ENCODE assay signal across 8 cellular contexts in the genomic region with DNA sequence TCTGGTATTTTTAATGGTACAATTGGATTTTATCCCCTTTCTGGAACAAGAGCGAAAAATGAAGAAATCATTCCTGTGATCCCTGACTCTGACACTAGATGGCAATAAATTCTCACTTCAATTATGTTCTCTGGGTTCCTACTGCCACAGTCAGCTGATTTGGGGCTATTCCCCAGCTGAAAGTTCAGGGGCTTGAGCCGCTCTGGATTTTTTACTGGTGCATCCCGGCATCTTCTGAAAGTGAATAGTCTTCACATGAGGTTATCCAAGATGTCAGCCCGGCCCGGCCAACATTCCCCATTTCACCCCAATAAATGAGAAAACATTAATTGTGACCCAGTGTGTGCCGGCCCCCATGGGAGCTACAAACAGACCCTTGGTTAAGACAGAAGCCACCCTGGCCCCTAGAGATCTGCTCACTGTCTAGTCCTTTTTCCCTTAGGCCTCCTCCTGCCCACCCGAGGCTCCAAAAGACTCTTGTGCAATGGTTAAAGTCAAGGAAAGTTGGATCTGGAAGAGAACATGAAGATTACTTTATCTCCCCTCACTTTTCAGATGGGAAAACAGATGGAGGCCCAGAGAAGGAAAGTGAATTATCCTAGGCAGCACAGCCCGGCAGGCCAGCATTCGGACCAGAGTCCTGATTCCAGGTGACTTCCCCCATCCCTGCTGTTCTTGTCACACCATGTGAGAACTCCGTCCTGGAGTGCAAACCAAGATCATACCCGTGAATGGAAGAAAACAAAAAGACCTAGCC. TPM values are rescaled to one million over a fixed set of nuclear protein-coding genes. Genes with fewer than 3 reads are reported as not detected.
DNase-seq lines count a peak whose midpoint lies in the region; ATAC-seq, FAIRE-seq and TF ChIP-seq lines count a peak whose summit lies in the region.

No MANE protein-coding gene starts in this region.

- TF ChIP-seq EP300 in sigmoid colon (IDR thresholded peaks at IDR 0.05), result no peak

- intact Hi-C loops in adrenal gland (cut with DNase I), result loop anchor here (5.0 kb wide), 2 partner anchors 55 to 125 kb away; no protein-coding TSS in a partner anchor
- intact Hi-C loops in left ventricle myocardium superior (cut with micrococcal nuclease), result loop anchor here (5.0 to 10.0 kb wide), 2 partner anchors 55 to 812 kb away; no protein-coding TSS in a partner anchor
- intact Hi-C loops in sigmoid colon (cut with DNase I), result loop anchor here (1.0 to 5.0 kb wide), 3 partner anchors 20 to 120 kb away; no protein-coding TSS in a partner anchor

- no peak overlapping the region for H3K4me3 ChIP-seq in HEK293 (ENCODE audit: low read depth, low read length)
- H3K4me3 ChIP-seq in adrenal gland, result no peak overlapping the region
- no peak overlapping the region for H3K4me3 ChIP-seq in sigmoid colon

- H3K27ac ChIP-seq in HEK293 (ENCODE audit: extremely low read depth, low read depth, low read length), result no peak overlapping the region
- H3K27ac ChIP-seq in adrenal gland, result no peak overlapping the region
- no peak overlapping the region for H3K27ac ChIP-seq in sigmoid colon

- TF ChIP-seq CTCF in D721Med (IDR thresholded peaks at IDR 0.05; ENCODE audit: insufficient read depth, missing control alignments) (peak; percentile 80), HEK293 (tag by site-specific recombination; IDR thresholded peaks at IDR 0.05) (peak; percentile 19; the same call in 1 of the 2 replicates), adrenal gland (IDR thresholded peaks at IDR 0.05) (peak; percentile 55 to 90 (median 83)), sigmoid colon (IDR thresholded peaks at IDR 0.05) (peak; percentile 41 to 80 (median 67))

- TF ChIP-seq POLR2A in adrenal gland (IDR thresholded peaks at IDR 0.05) (no peak), sigmoid colon (IDR thresholded peaks at IDR 0.05) (no peak)

- FAIRE-seq in D721Med (lab: Jason Lieb, UNC), result no peak

- WGBS in adrenal gland, 4 donors, result 50 to 57% (median 53%) methylated on average over 11 of the region's 11 CpGs
- 54 to 58% methylated on average over 11 of the region's 11 CpGs for WGBS in sigmoid colon, 2 donors

- peak; percentile 59 for DNase-seq in D721Med (ENCODE audit: insufficient read length, low spot score)
- DNase-seq in NCI-H748 (lab: John Stamatoyannopoulos, UW; ENCODE audit: unreplicated experiment), result peak; percentile 73
- DNase-seq in adrenal gland, result peak in 4 of 7 donors; percentile 29 to 58 (median 43)
- DNase-seq in left ventricle myocardium superior, result no peak
- no peak for DNase-seq in sigmoid colon
- no peak for DNase-seq in UCSD-AML1 (lab: John Stamatoyannopoulos, UW; ENCODE audit: unreplicated experiment)

- CTCF ChIA-PET in HEK293 (lab: Yijun Ruan, JAX), result interaction anchor here (0.5 to 6.8 kb wide), 29 partner anchors 10 to 1407 kb away, joined by 3 to 158 read pairs (median 4); a partner anchor contains a TSS

- H3K36me3 ChIP-seq in HEK293 (ENCODE audit: control insufficient read depth in 2 of 2, insufficient read depth in 1 of 2, low read length in 2 of 2), result no peaks in the 10 kb centered on the region
- H3K36me3 ChIP-seq in adrenal gland (replicated peaks in 1 of 2), result no peaks in the 10 kb centered on the region
- no peaks in the 10 kb centered on the region for H3K36me3 ChIP-seq in sigmoid colon

- POLR2A ChIA-PET in HEK293 (lab: Yijun Ruan, JAX), result interaction anchor here (1.2 kb wide), 1 partner anchor 56 kb away, joined by 4 read pairs; no protein-coding TSS in a partner anchor

- ATAC-seq in left ventricle myocardium superior, result peak; percentile 55
- ATAC-seq in HG03108 (IDR thresholded peaks at IDR 0.05; ENCODE audit: unreplicated experiment), result no peak

- H3K4me1 ChIP-seq in HEK293 (ENCODE audit: control insufficient read depth, insufficient read depth, low read length), result no peaks in the 10 kb centered on the region
- peaks cover 0 to 8% of the 10 kb centered on the region in 2 donors for H3K4me1 ChIP-seq in adrenal gland (replicated peaks in 1 of 2)
- peaks cover 0 to 9% (median 2%) of the 10 kb centered on the region in 4 donors for H3K4me1 ChIP-seq in sigmoid colon

- no peaks in the 10 kb centered on the region for H3K27me3 ChIP-seq in adrenal gland
- H3K27me3 ChIP-seq in sigmoid colon, result no peaks in the 10 kb centered on the region

- H3K9me3 ChIP-seq in HEK293 (ENCODE audit: control insufficient read depth, insufficient read depth, low read depth, low read length) (no peaks in the 10 kb centered on the region), adrenal gland (replicated peaks in 1 of 3) (no peaks in the 10 kb centered on the region), sigmoid colon (no peaks in the 10 kb centered on the region)

TF ChIP-seq in HEK293, 187 proteins besides CTCF, POLR2A, EP300 and RAD21:
- TF ChIP-seq ZNF138 (tag by site-specific recombination; IDR thresholded peaks at IDR 0.05; ENCODE audit: borderline replicate concordance) (no peak), ZNF707 (tag by site-specific recombination; IDR thresholded peaks at IDR 0.05) (no peak), ZNF2 (tag by site-specific recombination; IDR thresholded peaks at IDR 0.05) (no peak), ZBTB8A (tag by site-specific recombination; IDR thresholded peaks at IDR 0.05) (no peak), BCL11B (tag by site-specific recombination; IDR thresholded peaks at IDR 0.05; ENCODE audit: low read depth) (no peak), ZNF830 (tag by site-specific recombination; IDR thresholded peaks at IDR 0.05; ENCODE audit: low read depth) (no peak), GLI4 (tag by site-specific recombination; IDR thresholded peaks at IDR 0.05) (no peak), ZBTB17 (tag by site-specific recombination; IDR thresholded peaks at IDR 0.05) (peak; percentile 70), ZNF654 (tag by site-specific recombination; IDR thresholded peaks at IDR 0.05; ENCODE audit: low read depth) (peak; percentile 93), KLF10 (tag by site-specific recombination; IDR thresholded peaks at IDR 0.05) (0 out of 2 replicates have a peak, but pooled peaks have one; percentile 28)
- TF ChIP-seq, protein P1, sequence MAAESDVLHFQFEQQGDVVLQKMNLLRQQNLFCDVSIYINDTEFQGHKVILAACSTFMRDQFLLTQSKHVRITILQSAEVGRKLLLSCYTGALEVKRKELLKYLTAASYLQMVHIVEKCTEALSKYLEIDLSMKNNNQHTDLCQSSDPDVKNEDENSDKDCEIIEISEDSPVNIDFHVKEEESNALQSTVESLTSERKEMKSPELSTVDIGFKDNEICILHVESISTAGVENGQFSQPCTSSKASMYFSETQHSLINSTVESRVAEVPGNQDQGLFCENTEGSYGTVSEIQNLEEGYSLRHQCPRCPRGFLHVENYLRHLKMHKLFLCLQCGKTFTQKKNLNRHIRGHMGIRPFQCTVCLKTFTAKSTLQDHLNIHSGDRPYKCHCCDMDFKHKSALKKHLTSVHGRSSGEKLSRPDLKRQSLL (tag by site-specific recombination; IDR thresholded peaks at IDR 0.05), result peak; percentile 58; the same call in 1 of the 2 replicates
- TF ChIP-seq, protein P2, sequence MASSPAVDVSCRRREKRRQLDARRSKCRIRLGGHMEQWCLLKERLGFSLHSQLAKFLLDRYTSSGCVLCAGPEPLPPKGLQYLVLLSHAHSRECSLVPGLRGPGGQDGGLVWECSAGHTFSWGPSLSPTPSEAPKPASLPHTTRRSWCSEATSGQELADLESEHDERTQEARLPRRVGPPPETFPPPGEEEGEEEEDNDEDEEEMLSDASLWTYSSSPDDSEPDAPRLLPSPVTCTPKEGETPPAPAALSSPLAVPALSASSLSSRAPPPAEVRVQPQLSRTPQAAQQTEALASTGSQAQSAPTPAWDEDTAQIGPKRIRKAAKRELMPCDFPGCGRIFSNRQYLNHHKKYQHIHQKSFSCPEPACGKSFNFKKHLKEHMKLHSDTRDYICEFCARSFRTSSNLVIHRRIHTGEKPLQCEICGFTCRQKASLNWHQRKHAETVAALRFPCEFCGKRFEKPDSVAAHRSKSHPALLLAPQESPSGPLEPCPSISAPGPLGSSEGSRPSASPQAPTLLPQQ (tag by site-specific recombination; IDR thresholded peaks at IDR 0.05), result no peak
- TF ChIP-seq, protein P3, sequence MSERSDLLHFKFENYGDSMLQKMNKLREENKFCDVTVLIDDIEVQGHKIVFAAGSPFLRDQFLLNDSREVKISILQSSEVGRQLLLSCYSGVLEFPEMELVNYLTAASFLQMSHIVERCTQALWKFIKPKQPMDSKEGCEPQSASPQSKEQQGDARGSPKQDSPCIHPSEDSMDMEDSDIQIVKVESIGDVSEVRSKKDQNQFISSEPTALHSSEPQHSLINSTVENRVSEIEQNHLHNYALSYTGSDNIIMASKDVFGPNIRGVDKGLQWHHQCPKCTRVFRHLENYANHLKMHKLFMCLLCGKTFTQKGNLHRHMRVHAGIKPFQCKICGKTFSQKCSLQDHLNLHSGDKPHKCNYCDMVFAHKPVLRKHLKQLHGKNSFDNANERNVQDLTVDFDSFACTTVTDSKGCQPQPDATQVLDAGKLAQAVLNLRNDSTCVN (tag by site-specific recombination; optimal IDR thresholded peaks at IDR 0.05), result no peak

RNA-seq across cellular contexts. Expression of a gene that starts 20.8 kb away (rescaled TPM):
- 100 to 1,000 TPM in 1 of 8 donors, 10 to 100 TPM in 7; 61.5 to 101 (median 91.5) TPM for total RNA-seq in adrenal gland
- polyA plus RNA-seq in adrenal gland, result 100 to 1,000 TPM in 1 of 3 donors, 10 to 100 TPM in 2; 11.0 to 101 (median 17.6) TPM
- total RNA-seq in left ventricle myocardium superior, result 37.5 TPM
- total RNA-seq in sigmoid colon, result 10 to 100 TPM; 23.2 to 35.7 (median 25.5) TPM
- polyA plus RNA-seq in sigmoid colon, result 10 to 100 TPM in 2 of 3 donors, 1 to 10 TPM in 1; 9.2 to 49.1 (median 11.4) TPM

Comparison
In these comparisons a context has a peak if more than half of its experiments do, and no peak if none do; other contexts are left out.
1. DNase-seq: peak in D721Med (single experiment), NCI-H748 (single experiment) and adrenal gland (4 of 7); none in left ventricle myocardium superior (single experiment), sigmoid colon (single experiment) and UCSD-AML1 (single experiment).
2. CTCF ChIP-seq: peak in every context shown above with its lines; median percentile 83 in adrenal gland; 80 in D721Med; 67 in sigmoid colon; 19 in HEK293.